In the genomic region with DNA sequence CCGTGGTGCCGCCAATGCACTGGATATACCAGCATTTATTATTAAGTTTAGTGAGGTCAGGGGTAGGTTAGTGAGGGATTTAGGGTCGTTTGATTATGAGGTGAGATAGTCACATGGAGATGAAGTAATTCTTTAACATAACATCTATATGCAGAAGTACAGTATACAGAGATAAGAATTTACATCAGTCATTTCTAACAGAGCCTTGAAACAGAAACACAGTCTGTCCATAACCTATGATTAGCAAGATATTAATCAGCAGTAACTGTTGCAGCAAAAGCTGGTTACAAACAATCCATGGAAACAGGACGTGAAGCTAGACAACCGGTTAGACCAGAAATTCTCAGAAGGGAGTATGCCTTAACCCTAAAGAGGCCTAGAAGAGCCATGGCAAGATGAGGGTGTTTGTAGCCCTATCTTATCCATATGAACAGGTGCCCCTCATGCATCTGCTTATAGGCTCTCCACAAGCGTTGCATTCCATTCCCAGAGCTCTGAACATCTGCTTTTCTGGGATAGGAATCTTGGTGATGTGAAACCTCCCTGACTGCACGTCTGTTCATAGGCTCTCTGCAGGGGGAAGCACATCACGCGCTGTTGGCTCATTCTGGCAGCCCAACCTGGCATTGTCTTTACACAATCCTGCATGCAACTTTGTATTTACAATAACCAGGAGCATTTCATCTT, we compare ENCODE assay signal across 7 cellular contexts. TPM values are rescaled to one million over a fixed set of nuclear protein-coding genes. Genes with fewer than 3 reads are reported as not detected.
DNase-seq lines count a peak whose midpoint lies in the region; TF ChIP-seq lines count a peak whose summit lies in the region.
"Not testable (repeated sequence)": the region's sequence is repeated elsewhere in the genome, so short reads cannot be mapped to it uniquely, and the experiment has no call there.

No MANE protein-coding gene starts in this region.

- DNase-seq in DMS53 treated with DMSO at 0.1 percent for 48 hours (lab: John Stamatoyannopoulos, UW; ENCODE audit: unreplicated experiment) (peak; percentile 28), NCI-H748 (lab: John Stamatoyannopoulos, UW; ENCODE audit: unreplicated experiment) (peak; percentile 51), fibroblast of the aortic adventitia (ENCODE audit: low read depth) (peak; percentile 29)
- not testable (repeated sequence) for DNase-seq in SK-N-SH; breast epithelium (ENCODE audit: low spot score in 2 of 2); type B pancreatic cell (ENCODE audit: extremely low spot score, unreplicated experiment)

- CTCF ChIA-PET in SK-N-SH (lab: Yijun Ruan, JAX) = interaction anchor here (2.4 to 4.8 kb wide), 3 partner anchors 10 to 54 kb away, joined by 10 to 55 read pairs (median 27); no protein-coding TSS in a partner anchor

- not testable (repeated sequence) for H3K79me2 ChIP-seq in SK-N-SH (ENCODE audit: insufficient read depth); parathyroid adenoma

- H2AFZ ChIP-seq in SK-N-SH (ENCODE audit: low read depth) = not testable (repeated sequence)
- peak overlapping the region; percentile 18 for H2AFZ ChIP-seq in parathyroid adenoma

- H3K9me2 ChIP-seq in SK-N-SH = not testable (repeated sequence)

- peak overlapping the region; percentile 72 for H3K4me3 Mint-ChIP-seq in type B pancreatic cell

- not testable (repeated sequence) for H3K4me3 ChIP-seq in SK-N-SH (ENCODE audit: low read depth in 2 of 2, low read length in 1 of 2); fibroblast of the aortic adventitia (ENCODE audit: low read depth, low read length)
- peak overlapping the region in 2 of 3 donors; percentile 2 to 16 for H3K4me3 ChIP-seq in breast epithelium
- peak overlapping the region; percentile 33 for H3K4me3 ChIP-seq in parathyroid adenoma (ENCODE audit: low read depth, low read length)

- H3F3A ChIP-seq in SK-N-SH (replicated peaks; ENCODE audit: insufficient read depth) = not testable (repeated sequence)

- H3K36me3 ChIP-seq in SK-N-SH (replicated peaks in 1 of 2; ENCODE audit: control insufficient read depth in 1 of 2, insufficient read depth in 2 of 2, low read length in 1 of 2); breast epithelium; parathyroid adenoma (ENCODE audit: control insufficient read depth, insufficient read depth, low read length): not testable (repeated sequence)

- H3K9me3 ChIP-seq in SK-N-SH; breast epithelium; parathyroid adenoma (ENCODE audit: control insufficient read depth, low read length): not testable (repeated sequence)

- H3K27ac Mint-ChIP-seq in type B pancreatic cell = peak overlapping the region; percentile 88

- H4K20me1 ChIP-seq in SK-N-SH (ENCODE audit: insufficient read depth) = not testable (repeated sequence)

- H3K27me3 ChIP-seq in SK-N-SH (ENCODE audit: insufficient read depth); breast epithelium; parathyroid adenoma (ENCODE audit: control insufficient read depth, insufficient read depth, low read length): not testable (repeated sequence)

- not testable (repeated sequence) for H3K9me3 Mint-ChIP-seq in type B pancreatic cell

- not testable (repeated sequence) for H3K9ac ChIP-seq in SK-N-SH, parathyroid adenoma

- TF ChIP-seq EP300 in SK-N-SH (IDR thresholded peaks at IDR 0.05; ENCODE audit: borderline replicate concordance in 1 of 2, low read depth in 1 of 2, low read length in 1 of 2) = not testable (repeated sequence)

- POLR2A ChIA-PET in SK-N-SH (lab: Yijun Ruan, JAX) = not testable (repeated sequence)

- not testable (repeated sequence) for H3K4me2 ChIP-seq in SK-N-SH
- H3K4me2 ChIP-seq in parathyroid adenoma (ENCODE audit: low read length) = peak overlapping the region; percentile 61

- intact Hi-C loops in breast epithelium (cut with DNase I; ENCODE audit: low total_unique reads) = not testable (repeated sequence)

- TF ChIP-seq RAD21 in SK-N-SH (IDR thresholded peaks at IDR 0.05; ENCODE audit: low read length) = not testable (repeated sequence)

- H3K4me1 Mint-ChIP-seq in type B pancreatic cell (ENCODE audit: unreplicated experiment) = peaks cover 12% of the 10 kb centered on the region

- peaks cover 0 to 12% of the 10 kb centered on the region in 2 experiments; a peak in 2 of 4 replicates for H3K4me1 ChIP-seq in SK-N-SH (ENCODE audit: control insufficient read depth in 1 of 2, insufficient read depth in 2 of 2, low read depth in 1 of 2, low read length in 1 of 2)
- H3K4me1 ChIP-seq in breast epithelium, parathyroid adenoma: not testable (repeated sequence)

- peak overlapping the region in 1 of 2 experiments; percentile 67; a peak in 1 of 4 replicates for H3K27ac ChIP-seq in SK-N-SH (ENCODE audit: low read depth in 2 of 2, low read length in 1 of 2)
- peak overlapping the region; percentile 68 to 71 for H3K27ac ChIP-seq in breast epithelium
- H3K27ac ChIP-seq in parathyroid adenoma = peak overlapping the region; percentile 45

- not testable (repeated sequence) for TF ChIP-seq CTCF in SK-N-SH (IDR thresholded peaks at IDR 0.05); breast epithelium (IDR thresholded peaks at IDR 0.05); fibroblast of the aortic adventitia (IDR thresholded peaks at IDR 0.05; ENCODE audit: insufficient read depth, low read length); parathyroid adenoma (IDR thresholded peaks at IDR 0.05); type B pancreatic cell (conservative IDR thresholded peaks at IDR 0.05)

- not testable (repeated sequence) for TF ChIP-seq POLR2A in breast epithelium (IDR thresholded peaks at IDR 0.05)

- not testable (repeated sequence) for H3K27me3 Mint-ChIP-seq in type B pancreatic cell

- 52% methylated on average over 9 of the region's 9 CpGs for WGBS in SK-N-SH (ENCODE audit: low lambda C conversion rate)

- not testable (repeated sequence) for H3K36me3 Mint-ChIP-seq in type B pancreatic cell

TF ChIP-seq in SK-N-SH, 30 proteins besides CTCF, POLR2A, EP300 and RAD21:
- TF ChIP-seq GATA2 (CRISPR knock-in tag; IDR thresholded peaks at IDR 0.05) = peak; percentile 24; the same call in 1 of the 2 replicates

RNA-seq across cellular contexts. Expression of a gene that starts 4.7 kb away (rescaled TPM):
- polyA plus RNA-seq in SK-N-SH (2012; rRNA removed) = 20.8 and 21.8 TPM in 2 replicates
- 30.8 and 39.4 TPM in 2 replicates for polyA plus RNA-seq in SK-N-SH (2012; cell fraction: cytosol; rRNA removed)
- 10.2 and 10.5 TPM in 2 replicates for polyA plus RNA-seq in SK-N-SH (2012; cell fraction: nucleus; rRNA removed)
- total RNA-seq in breast epithelium = 10 to 100 TPM; 25.3 to 59.6 (median 44.6) TPM
- 27.3 and 47.8 TPM in 2 replicates for total RNA-seq in fibroblast of the aortic adventitia (ENCODE audit: low replicate concordance)
- total RNA-seq in type B pancreatic cell (ENCODE audit: low replicate concordance) = 72.6 and 105 TPM in 2 replicates

RNA-seq across cellular contexts. Expression of a gene that starts 30.7 kb away (rescaled TPM):
- polyA plus RNA-seq in SK-N-SH (2012; rRNA removed) = 5.5 and 5.6 TPM in 2 replicates
- 3.2 and 3.5 TPM in 2 replicates for polyA plus RNA-seq in SK-N-SH (2012; cell fraction: cytosol; rRNA removed)
- 15.0 and 18.3 TPM in 2 replicates for polyA plus RNA-seq in SK-N-SH (2012; cell fraction: nucleus; rRNA removed)
- total RNA-seq in breast epithelium (10 to 100 TPM; 11.2 to 34.4 (median 21.4) TPM), fibroblast of the aortic adventitia (ENCODE audit: low replicate concordance) (7.5 and 14.8 TPM in 2 replicates), type B pancreatic cell (ENCODE audit: low replicate concordance) (10.9 and 11.4 TPM in 2 replicates)
